23 cellular contexts compared by ENCODE assay signal in the genomic region with DNA sequence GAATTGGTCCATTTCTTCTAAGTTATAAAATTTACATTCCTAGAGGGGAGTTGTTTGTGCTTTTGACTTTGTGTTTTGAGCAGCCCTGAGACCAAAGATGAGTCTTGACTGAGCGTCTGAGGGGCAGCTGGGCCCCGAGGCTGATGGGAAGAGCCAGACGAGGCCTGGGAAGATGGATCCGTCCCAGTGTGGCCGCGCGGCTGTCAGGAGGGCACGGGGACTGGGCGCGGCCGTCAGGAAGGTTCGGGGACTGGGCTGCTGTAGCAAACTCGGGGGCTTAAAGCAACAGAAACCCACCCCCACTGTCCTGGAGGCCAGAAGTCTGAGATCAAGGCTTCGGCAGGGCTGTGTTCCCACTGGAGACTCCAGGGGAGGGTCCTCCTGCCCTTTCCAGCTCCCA. TPM values are rescaled to one million over a fixed set of nuclear protein-coding genes. Genes with fewer than 3 reads are reported as not detected.
"Had no signal": no experiment of that assay in that cellular context is flagged by ENCODE, and none has a peak within 500 bp of the region (broad histone marks: within the 10 kb centered on the region; RNA-seq: fewer than 3 reads in every experiment).

No MANE protein-coding gene starts in this region.

- DNase-seq: KBM-7, MV-4-11, NCI-H1092, NCI-H1105 treated with DMSO at 0.1 percent for 48 hours, NCI-H1417 treated with DMSO at 0.1 percent for 48 hours, NCI-H146, NCI-H1694 treated with DMSO at 0.1 percent for 48 hours, NCI-H1930, NCI-H2081, NCI-H2107, NCI-H2227 treated with DMSO at 0.1 percent for 48 hours, NCI-H524 treated with DMSO at 0.1 percent for 48 hours, NCI-H69, NCI-H774, RPMI8226, SHP77, SK-N-SH, SW 1271 had no signal

- H3K4me2 ChIP-seq: SK-N-SH had no signal

RNA-seq across cellular contexts. Expression of a gene that starts 38.2 kb away (rescaled TPM):
- total RNA-seq: HT-29, LHCN-M2, MCF 10A, NCI-H460, SK-MEL-5 had no signal
